ENCODE assay signal across 8 cellular contexts in the genomic region with DNA sequence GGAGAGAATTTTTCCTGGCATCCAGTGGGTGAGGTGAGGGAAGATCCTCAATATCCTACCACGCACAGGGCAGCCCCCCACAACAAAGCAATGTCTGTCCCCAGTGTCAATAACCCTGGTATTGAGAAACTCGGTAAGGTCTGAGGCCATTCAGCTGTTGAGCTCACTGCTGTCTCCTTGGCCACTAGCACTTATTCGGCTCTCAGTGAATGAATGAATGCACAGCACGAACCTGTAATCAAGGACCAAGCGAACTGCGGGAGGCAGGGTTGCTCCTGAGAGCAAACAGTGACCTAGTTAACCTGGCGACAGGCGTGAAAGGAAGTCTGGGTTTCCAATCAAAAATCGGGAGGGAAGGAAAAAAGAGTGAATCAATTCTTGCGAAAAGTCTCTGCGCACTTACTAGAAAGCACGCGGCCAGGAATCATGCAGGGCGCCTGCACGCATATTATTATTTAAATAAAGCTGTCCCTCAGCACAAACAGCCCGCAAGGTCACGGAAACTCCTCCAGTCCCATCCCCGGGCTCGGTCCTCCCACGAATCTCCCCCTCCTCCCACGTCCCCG. TPM values are rescaled to one million over a fixed set of nuclear protein-coding genes. Genes with fewer than 3 reads are reported as not detected.
DNase-seq lines count a peak whose midpoint lies in the region; ATAC-seq, FAIRE-seq and TF ChIP-seq lines count a peak whose summit lies in the region.

No MANE protein-coding gene starts in this region.

- H3K9me3 Mint-ChIP-seq in activated T-cell treated with anti-CD3 and anti-CD28 coated beads, Interleukin-2, amount 50 U/mL, for 72 hours, result peaks cover 0 to 2% of the 10 kb centered on the region in 2 donors

- peak overlapping the region; percentile 58 for H3K4me2 ChIP-seq in KMS-11
- H3K4me2 ChIP-seq in GM12878 (ENCODE audit: control insufficient read depth, insufficient read depth), result peak overlapping the region; percentile 79

- peak; percentile 89 for FAIRE-seq in GM12878 (lab: Jason Lieb, UNC)

- TF ChIP-seq POLR2A in GM12878 (IDR thresholded peaks at IDR 0.05; ENCODE audit: low read depth, low read length), result no peak

- peak overlapping the region; percentile 92 for H3K27ac ChIP-seq in KMS-11
- peak overlapping the region; percentile 98 for H3K27ac ChIP-seq in GM12878 (ENCODE audit: control insufficient read depth, insufficient read depth)
- H3K27ac ChIP-seq in tibial artery, result peak overlapping the region; percentile 87 to 91

- TF ChIP-seq EP300 in GM12878 (IDR thresholded peaks at IDR 0.05; ENCODE audit: borderline replicate concordance in 1 of 2, control insufficient read depth in 1 of 2, low read depth in 2 of 2, low read length in 2 of 2), result no peak

- TF ChIP-seq CTCF in KMS-11 (conservative IDR thresholded peaks at IDR 0.05; ENCODE audit: low read depth, low read length), result no peak
- TF ChIP-seq CTCF in GM12878 (IDR thresholded peaks at IDR 0.05 in 2 of 3, conservative IDR thresholded peaks at IDR 0.05 in 1 of 3; ENCODE audit: control insufficient read depth in 2 of 3, extremely low read depth in 1 of 3, insufficient read depth in 1 of 3, low read depth in 3 of 3, low read length in 3 of 3), result no peak
- TF ChIP-seq CTCF in tibial artery (IDR thresholded peaks at IDR 0.05), result no peak

- H3K4me1 ChIP-seq in KMS-11 (ENCODE audit: low read depth, poor library complexity, severe bottlenecking) (peaks cover 9% of the 10 kb centered on the region), GM12878 (ENCODE audit: control insufficient read depth, insufficient read depth, low read length) (peaks cover 3% of the 10 kb centered on the region), tibial artery (peaks cover 0 to 15% (median 10%) of the 10 kb centered on the region in 4 donors)

- SMC1A ChIA-PET in GM12878 (lab: Charles Lee; ENCODE audit: uncharacterized antibody, unreplicated experiment), result interaction anchor here (2.0 kb wide), 1 partner anchor 19 kb away, joined by 8 read pairs; no protein-coding TSS in a partner anchor

- H3K27me3 Mint-ChIP-seq in activated T-cell treated with anti-CD3 and anti-CD28 coated beads, Interleukin-2, amount 50 U/mL, for 72 hours (ENCODE audit: low read depth), result no peaks in the 10 kb centered on the region

- H3K36me3 ChIP-seq in KMS-11 (ENCODE audit: insufficient read depth) (no peaks in the 10 kb centered on the region), GM12878 (ENCODE audit: control insufficient read depth in 2 of 2, insufficient read depth in 2 of 2, low read length in 1 of 2) (peaks cover 0 to 3% of the 10 kb centered on the region in 2 experiments; a peak in 1 of 4 replicates), tibial artery (peaks cover 0 to 7% (median 6%) of the 10 kb centered on the region in 3 donors)

- H3K9ac ChIP-seq in KMS-11 (peak overlapping the region; percentile 81), GM12878 (ENCODE audit: control insufficient read depth, insufficient read depth, low read length) (peak overlapping the region; percentile 78)

- peaks cover 37% of the 10 kb centered on the region for H3K4me1 Mint-ChIP-seq in activated T-cell treated with anti-CD3 and anti-CD28 coated beads, Interleukin-2, amount 50 U/mL, for 72 hours (ENCODE audit: low read depth)

- POLR2A ChIA-PET in GM12878 (lab: Charles Lee), result interaction anchor here (0.6 to 0.9 kb wide), 4 partner anchors 193 to 965 kb away, joined by 3 to 6 read pairs (median 4); partner anchors contain the start of gene ZNF787

- peak overlapping the region; percentile 95 for H3K27ac Mint-ChIP-seq in activated T-cell treated with anti-CD3 and anti-CD28 coated beads, Interleukin-2, amount 50 U/mL, for 72 hours

- H3K79me2 ChIP-seq in KMS-11 (ENCODE audit: insufficient read depth, low read depth), result no peaks in the 10 kb centered on the region
- no peaks in the 10 kb centered on the region for H3K79me2 ChIP-seq in GM12878 (ENCODE audit: control insufficient read depth, insufficient read depth, low read length)

- no peak overlapping the region for H3K4me3 ChIP-seq in KMS-11 (IDR thresholded peaks at IDR 0.05; ENCODE audit: insufficient read depth, low read depth, low read length)
- peak overlapping the region; percentile 92 for H3K4me3 ChIP-seq in GM12878
- peak overlapping the region; percentile 58 to 63 for H3K4me3 ChIP-seq in tibial artery

- WGBS in GM12878 (ENCODE audit: insufficient coverage, insufficient replicate concordance, low lambda C conversion rate, missing lambda C conversion rate), result under 1% methylated on average over 21 of the region's 22 CpGs

- peak in 1 of 2 donors; percentile 8 for DNase-seq in activated T-cell treated with anti-CD3 and anti-CD28 coated beads, Interleukin-2, amount 50 U/mL, for 72 hours
- DNase-seq in activated T-cell treated with anti-CD3 and anti-CD28 coated beads, Interleukin-2, amount 50 U/mL, for 1 hour, result no peak
- DNase-seq in GM12878 (ENCODE audit: low read depth, low spot score), result no peak
- DNase-seq in left colon, result no peak
- no peak for DNase-seq in tibial artery
- no peak for DNase-seq in GM19240 (ENCODE audit: insufficient read length, low spot score)

- intact Hi-C loops in GM12878 (cut with micrococcal nuclease; ENCODE audit: unreplicated experiment), result loop anchor here (1.0 kb wide), 2 partner anchors 173 to 234 kb away; partner anchors contain the start of gene ZNF444
- intact Hi-C loops in left colon (cut with DNase I, micrococcal nuclease), result no loop called here
- intact Hi-C loops in tibial artery (cut with DNase I; ENCODE audit: low total_unique reads), result loop anchor here (10.0 kb wide), 1 partner anchor 209 kb away; no protein-coding TSS in a partner anchor

- no peak for TF ChIP-seq RAD21 in GM12878 (IDR thresholded peaks at IDR 0.05; ENCODE audit: insufficient read depth, low read depth, low read length)

- peak overlapping the region; percentile 90 to 93 for H3K4me3 Mint-ChIP-seq in activated T-cell treated with anti-CD3 and anti-CD28 coated beads, Interleukin-2, amount 50 U/mL, for 72 hours

- no peak for ATAC-seq in activated T-cell treated with anti-CD3 and anti-CD28 coated beads, Interleukin-2, amount 50 U/mL, for 72 hours (replicated peaks in 1 of 2)
- peak; percentile 75 for ATAC-seq in GM12878
- ATAC-seq in left colon, result peak; percentile 44
- ATAC-seq in HG03521 (IDR thresholded peaks at IDR 0.05; ENCODE audit: unreplicated experiment), result no peak

- H4K20me1 ChIP-seq in KMS-11 (ENCODE audit: insufficient read depth) (no peaks in the 10 kb centered on the region), GM12878 (ENCODE audit: control insufficient read depth, insufficient read depth) (no peaks in the 10 kb centered on the region)

- TSS peak; percentile 61 for BruUV-seq in GM12878 (replicated peaks; lab: Mats Ljungman, UMichigan)

- CTCF ChIA-PET in GM12878 (lab: Yijun Ruan, JAX), result interaction anchor here (0.7 to 10.4 kb wide), 8 partner anchors 13 to 248 kb away, joined by 3 to 88 read pairs (median 6); no protein-coding TSS in a partner anchor

- in situ Hi-C loops in GM12878 (cut with MboI), result loop anchor here (5.0 kb wide), 1 partner anchor 662 kb away; no protein-coding TSS in a partner anchor

- no peaks in the 10 kb centered on the region for H3K27me3 ChIP-seq in KMS-11 (ENCODE audit: insufficient read depth, low read depth)
- no peaks in the 10 kb centered on the region for H3K27me3 ChIP-seq in GM12878 (replicated peaks in 1 of 2; ENCODE audit: control insufficient read depth in 2 of 2, insufficient read depth in 2 of 2, low read length in 1 of 2)
- H3K27me3 ChIP-seq in tibial artery, result no peaks in the 10 kb centered on the region

- H2AFZ ChIP-seq in KMS-11 (ENCODE audit: low read depth) (peak overlapping the region; percentile 70), GM12878 (ENCODE audit: control insufficient read depth, low read depth, low read length) (peak overlapping the region; percentile 100)

- no peaks in the 10 kb centered on the region; the same call in 2 of the 3 replicates for H3K9me3 ChIP-seq in GM12878 (replicated peaks; ENCODE audit: control insufficient read depth, insufficient read depth, low read length)
- H3K9me3 ChIP-seq in tibial artery, result no peaks in the 10 kb centered on the region

- H3K36me3 Mint-ChIP-seq in activated T-cell treated with anti-CD3 and anti-CD28 coated beads, Interleukin-2, amount 50 U/mL, for 72 hours (ENCODE audit: insufficient read depth in 2 of 2), result peaks cover 6 to 9% of the 10 kb centered on the region in 2 donors

- RAD21 ChIA-PET in GM12878 (lab: Charles Lee; ENCODE audit: unreplicated experiment), result interaction anchor here (0.6 to 3.7 kb wide), 7 partner anchors 19 to 681 kb away, joined by 3 to 16 read pairs (median 5); partner anchors contain the start of genes CCDC106 and ZNF787

RNA-seq across cellular contexts. Expression of gene ZSCAN5A, which starts 0.5 kb away (rescaled TPM):
- total RNA-seq in activated T-cell treated with anti-CD3 and anti-CD28 coated beads, Interleukin-2, amount 50 U/mL, for 72 hours, result 1 to 10 TPM; 8.3 to 8.4 TPM
- total RNA-seq in GM12878 (2013; cell fraction: nucleolus; rRNA removed), result 55.3 and 55.9 TPM in 2 replicates
- total RNA-seq in GM12878 (2014; rRNA removed) (7.1 and 7.3 TPM in 2 replicates), GM12878 (2014; rRNA removed; fragmentation: Illumina TruSeq; extraction: Trizol) (6.1 and 8.7 TPM in 2 replicates), GM12878 (2021) (7.9 and 10.7 TPM in 2 replicates), left colon (10 to 100 TPM in 1 of 2 donors, 1 to 10 TPM in 1; 9.4 to 19.6 TPM)
- polyA plus RNA-seq in GM12878 (2011; ENCODE audit: low read depth), result 4.6 TPM
- polyA plus RNA-seq in GM12878 (2011; rRNA removed) (9.0 and 12.0 TPM in 2 replicates), GM12878 (2014; fragmentation: Illumina TruSeq; extraction: Trizol) (4.8 and 11.8 TPM in 2 replicates), GM12878 (2014; fragmentation: Nextera tagmentation; extraction: Ambion mirVana) (1 to 10 TPM; 5.5 to 6.6 TPM), GM12878 (2014; rRNA removed) (7.9 and 8.8 TPM in 2 replicates), GM12878 (2016; fragmentation: Nextera tagmentation; extraction: Ambion mirVana) (10 to 100 TPM in 1 of 2 experiments, 1 to 10 TPM in 1; 9.5 to 11.8 TPM)
- 12.7 and 15.3 TPM in 2 replicates for polyA plus RNA-seq in GM12878 (2011; cell fraction: cytosol; rRNA removed)
- 11.8 and 12.3 TPM in 2 replicates for polyA plus RNA-seq in GM12878 (2011; cell fraction: nucleus; rRNA removed)
- 6.5 and 6.9 TPM in 2 replicates for polyA plus RNA-seq in GM12878 (2012)
- polyA minus RNA-seq in GM12878 (2011; rRNA and poly(A)+ RNA removed), result 13.5 and 30.3 TPM in 2 replicates
- polyA minus RNA-seq in GM12878 (2011; cell fraction: cytosol; rRNA and poly(A)+ RNA removed), result 5.6 and 5.7 TPM in 2 replicates
- polyA minus RNA-seq in GM12878 (2011; cell fraction: nucleus; rRNA and poly(A)+ RNA removed), result 18.0 and 45.3 TPM in 2 replicates

RNA-seq across cellular contexts. Expression of gene EDDM13, which starts 41.6 kb away (rescaled TPM):
- under 1 TPM in 1 of 2 donors, not detected in 1; 0.67 TPM for total RNA-seq in activated T-cell treated with anti-CD3 and anti-CD28 coated beads, Interleukin-2, amount 50 U/mL, for 72 hours
- total RNA-seq in GM12878 (2013; cell fraction: nucleolus; rRNA removed), result not detected in 2 replicates
- total RNA-seq in GM12878 (2014; rRNA removed) (not detected in 2 replicates), GM12878 (2014; rRNA removed; fragmentation: Illumina TruSeq; extraction: Trizol) (not detected in 2 replicates), GM12878 (2021) (not detected in 2 replicates), left colon (not detected)
- polyA plus RNA-seq in GM12878 (2011; ENCODE audit: low read depth), result not detected
- polyA plus RNA-seq in GM12878 (2011; rRNA removed) (0.15 TPM in 1 of 2 replicates, not detected in the other), GM12878 (2014; fragmentation: Illumina TruSeq; extraction: Trizol) (not detected in 2 replicates), GM12878 (2014; fragmentation: Nextera tagmentation; extraction: Ambion mirVana) (under 1 TPM in 1 of 2 experiments, not detected in 1; 0.37 TPM), GM12878 (2014; rRNA removed) (not detected in 2 replicates), GM12878 (2016; fragmentation: Nextera tagmentation; extraction: Ambion mirVana) (not detected)
- not detected in 2 replicates for polyA plus RNA-seq in GM12878 (2011; cell fraction: cytosol; rRNA removed)
- not detected in 2 replicates for polyA plus RNA-seq in GM12878 (2011; cell fraction: nucleus; rRNA removed)
- not detected in 2 replicates for polyA plus RNA-seq in GM12878 (2012)
- polyA minus RNA-seq in GM12878 (2011; rRNA and poly(A)+ RNA removed), result not detected in 2 replicates
- not detected in 2 replicates for polyA minus RNA-seq in GM12878 (2011; cell fraction: cytosol; rRNA and poly(A)+ RNA removed)
- not detected in 2 replicates for polyA minus RNA-seq in GM12878 (2011; cell fraction: nucleus; rRNA and poly(A)+ RNA removed)

Comparison
In these comparisons a context has a peak if more than half of its experiments do, and no peak if none do; other contexts are left out.
1. ATAC-seq: peak in GM12878 (single experiment) and left colon (single experiment); none in activated T-cell treated with anti-CD3 and anti-CD28 coated beads, Interleukin-2, amount 50 U/mL, for 72 hours (0 of 2) and HG03521 (single experiment).
2. intact Hi-C loops: an anchor here in GM12878 (1.0 kb wide) and tibial artery (10.0 kb wide); none called in left colon.
3. Peak in every context shown above with its lines, with median percentiles within 50 percentile points of each other: H3K27ac ChIP-seq.